In genomic region chr10:43453266-43453831, GRCh38 we compare ENCODE assay signal across 8 cellular contexts. TPM values are rescaled to one million over a fixed set of nuclear protein-coding genes. Genes with fewer than 3 reads are reported as not detected.
DNase-seq lines count a peak whose midpoint lies in the region; ATAC-seq and TF ChIP-seq lines count a peak whose summit lies in the region.

No MANE protein-coding gene starts in this region.

- no peak for TF ChIP-seq CTCF in GM13977 (IDR thresholded peaks at IDR 0.05; ENCODE audit: extremely low read depth, insufficient read depth, missing control alignments)

- in situ Hi-C loops in GM13977 (cut with MboI; ENCODE audit: low pct_unique_long_range_greater_than_20kb, low sequenced_read_pairs, unreplicated experiment): no loop called here

- peak; percentile 21 for ATAC-seq in GM21786 (IDR thresholded peaks at IDR 0.05; ENCODE audit: unreplicated experiment)
- no peak for ATAC-seq in naive B cell (ENCODE audit: low read depth in 2 of 2)
- ATAC-seq in GM21515 (IDR thresholded peaks at IDR 0.05; ENCODE audit: unreplicated experiment): no peak

- peak overlapping the region; percentile 62 for H3K4me3 Mint-ChIP-seq in T-helper 1 cell treated with Interleukin-12 subunit alpha and Interleukin-12 subunit beta and Interleukin-4 antibody, amounts not matched to agents 30 μg/mL and 1 μg/mL, for 36 hours
- H3K4me3 Mint-ChIP-seq in naive B cell: peak overlapping the region in 7 of 8 donors; percentile 81 to 93 (median 90)

- peaks cover 40% of the 10 kb centered on the region for H3K4me1 Mint-ChIP-seq in T-helper 1 cell treated with Interleukin-12 subunit alpha and Interleukin-12 subunit beta and Interleukin-4 antibody, amounts not matched to agents 30 μg/mL and 1 μg/mL, for 36 hours (ENCODE audit: low read depth)
- H3K4me1 Mint-ChIP-seq in naive B cell: peaks cover 24 to 61% (median 49%) of the 10 kb centered on the region in 3 donors

- H3K27me3 Mint-ChIP-seq in T-helper 1 cell treated with Interleukin-12 subunit alpha and Interleukin-12 subunit beta and Interleukin-4 antibody, amounts not matched to agents 30 μg/mL and 1 μg/mL, for 36 hours (ENCODE audit: low read depth): no peaks in the 10 kb centered on the region
- no peaks in the 10 kb centered on the region for H3K27me3 Mint-ChIP-seq in naive B cell

- peak overlapping the region; percentile 91 for H3K27ac Mint-ChIP-seq in T-helper 1 cell treated with Interleukin-12 subunit alpha and Interleukin-12 subunit beta and Interleukin-4 antibody, amounts not matched to agents 30 μg/mL and 1 μg/mL, for 36 hours
- H3K27ac Mint-ChIP-seq in naive B cell: peak overlapping the region; percentile 44 to 98 (median 98)

- peaks cover 8% of the 10 kb centered on the region for H3K36me3 Mint-ChIP-seq in T-helper 1 cell treated with Interleukin-12 subunit alpha and Interleukin-12 subunit beta and Interleukin-4 antibody, amounts not matched to agents 30 μg/mL and 1 μg/mL, for 36 hours (ENCODE audit: low read depth)
- no peaks in the 10 kb centered on the region for H3K36me3 Mint-ChIP-seq in naive B cell

- peak; percentile 61 for DNase-seq in GM13977 (ENCODE audit: low spot score)
- DNase-seq in naive B cell: no peak
- no peak for DNase-seq in NCI-H1092 treated with DMSO at 0.1 percent for 48 hours (lab: John Stamatoyannopoulos, UW)
- DNase-seq in DMS53 treated with DMSO at 0.1 percent for 48 hours (lab: John Stamatoyannopoulos, UW; ENCODE audit: unreplicated experiment): no peak
- no peak for DNase-seq in NOMO-1 treated with dmso at 0.1 percent for 144 hours (lab: John Stamatoyannopoulos, UW; ENCODE audit: unreplicated experiment)

- no peaks in the 10 kb centered on the region for H3K9me3 Mint-ChIP-seq in T-helper 1 cell treated with Interleukin-12 subunit alpha and Interleukin-12 subunit beta and Interleukin-4 antibody, amounts not matched to agents 30 μg/mL and 1 μg/mL, for 36 hours
- no peaks in the 10 kb centered on the region for H3K9me3 Mint-ChIP-seq in naive B cell

RNA-seq across cellular contexts. Expression of gene ZNF487, which starts 16.4 kb away (rescaled TPM):
- polyA plus RNA-seq in naive B cell (ENCODE audit: low read depth in 6 of 6): 10 to 100 TPM in 2 of 6 donors, 1 to 10 TPM in 4; 5.6 to 18.3 (median 9.2) TPM

RNA-seq across cellular contexts. Expression of gene HNRNPF, which starts 44.4 kb away (rescaled TPM):
- polyA plus RNA-seq in naive B cell (ENCODE audit: low read depth in 6 of 6): 100 to 1,000 TPM; 166 to 228 (median 215) TPM
